Comparison of ENCODE assay signal across 2 cellular contexts in genomic region chr15:69017978-69018377, GRCh38.
TF ChIP-seq lines count a peak whose summit lies in the region.

No MANE protein-coding gene starts in this region.

TF ChIP-seq in H1, 55 proteins besides CTCF, POLR2A, EP300 and RAD21:
- TF ChIP-seq SP2 (IDR thresholded peaks at IDR 0.05; ENCODE audit: low read length) (no peak), CBX8 (IDR thresholded peaks at IDR 0.05; ENCODE audit: borderline replicate concordance, low read depth, low read length) (no peak), EGR1 (IDR thresholded peaks at IDR 0.05; ENCODE audit: borderline replicate concordance, low read depth, low read length) (no peak), KDM5A (IDR thresholded peaks at IDR 0.05; ENCODE audit: low read length) (no peak), CEBPB (IDR thresholded peaks at IDR 0.05; ENCODE audit: low read depth, low read length) (0 out of 2 replicates have a peak, but pooled peaks have one; percentile 66), RNF2 (IDR thresholded peaks at IDR 0.05; ENCODE audit: borderline replicate concordance, low read depth, low read length, missing control alignments, poor library complexity, severe bottlenecking) (no peak)
TF ChIP-seq in H1: peak in this region for 1.

TF ChIP-seq in HEK293T, 16 proteins besides CTCF, POLR2A, EP300 and RAD21:
- TF ChIP-seq CTBP1 (IDR thresholded peaks at IDR 0.05; ENCODE audit: borderline replicate concordance) (no peak), HDGF (IDR thresholded peaks at IDR 0.05; ENCODE audit: borderline replicate concordance) (no peak), L3MBTL2 (conservative IDR thresholded peaks at IDR 0.05) (no peak), ARNT (IDR thresholded peaks at IDR 0.05) (no peak), LEF1 (IDR thresholded peaks at IDR 0.05; ENCODE audit: borderline replicate concordance) (no peak), FOXM1 (IDR thresholded peaks at IDR 0.05; ENCODE audit: borderline replicate concordance) (no peak), PKNOX1 (IDR thresholded peaks at IDR 0.05) (no peak), ZNF384 (IDR thresholded peaks at IDR 0.05) (no peak), SUZ12 (IDR thresholded peaks at IDR 0.05) (no peak)
TF ChIP-seq in HEK293T: peak in this region for 0.
